13 cellular contexts compared by ENCODE assay signal in the genomic region with DNA sequence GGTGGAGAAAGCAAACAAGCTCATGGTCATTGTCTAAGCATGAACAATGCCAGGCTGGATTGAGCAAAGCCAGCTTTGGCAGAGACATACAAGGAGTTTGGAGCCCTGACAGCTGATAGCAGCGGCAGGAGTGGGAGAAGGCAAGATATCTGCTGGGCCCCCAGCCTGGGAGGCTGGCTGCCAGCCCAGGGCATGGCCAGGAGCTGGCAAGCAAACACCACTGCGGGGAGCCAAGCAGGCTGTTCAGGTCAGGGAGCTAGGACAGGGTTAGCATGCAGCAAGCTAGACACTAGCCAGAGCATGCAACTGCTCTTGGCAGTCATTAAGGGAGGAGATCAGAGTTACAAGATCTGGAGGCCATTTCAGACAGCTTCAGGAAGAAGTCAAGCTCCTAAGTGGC.
A peak's percentile ranks its signal among the peaks of the same experiment; 100 is the strongest.
DNase-seq lines count a peak whose midpoint lies in the region; ATAC-seq and TF ChIP-seq lines count a peak whose summit lies in the region.
"Had no signal": no experiment of that assay in that cellular context is flagged by ENCODE, and none has a peak within 500 bp of the region (broad histone marks: within the 10 kb centered on the region; RNA-seq: fewer than 3 reads in every experiment).

No MANE protein-coding gene starts in this region.

- CTCF ChIA-PET in SK-N-SH (lab: Yijun Ruan, JAX): interaction anchor here (0.7 to 4.1 kb wide), 9 partner anchors 9 to 721 kb away, joined by 3 to 34 read pairs (median 4); no protein-coding TSS in a partner anchor

- ATAC-seq in left colon (peak; percentile 79), GM21825 (IDR thresholded peaks at IDR 0.05; ENCODE audit: unreplicated experiment) (no peak)

- intact Hi-C loops in left colon (cut with DNase I, micrococcal nuclease): no loop called here

- H3K27me3 ChIP-seq in SK-N-SH (ENCODE audit: insufficient read depth): no peaks in the 10 kb centered on the region
- no peaks in the 10 kb centered on the region for H3K27me3 ChIP-seq in smooth muscle cell (ENCODE audit: low read depth)
- H3K27me3 ChIP-seq: sigmoid colon had no signal

- H2AFZ ChIP-seq in SK-N-SH (ENCODE audit: low read depth): no peak overlapping the region
- peak overlapping the region; percentile 15 for H2AFZ ChIP-seq in smooth muscle cell (ENCODE audit: low read depth)

- H3K9me2 ChIP-seq in SK-N-SH: no peaks in the 10 kb centered on the region

- WGBS in SK-N-SH (ENCODE audit: low lambda C conversion rate): 11% methylated on average over 1 of the region's 2 CpGs
- 47% methylated on average over 2 of the region's 2 CpGs for WGBS in smooth muscle cell (ENCODE audit: low lambda C conversion rate)

- H3F3A ChIP-seq in SK-N-SH (replicated peaks; ENCODE audit: insufficient read depth): peaks cover 24% of the 10 kb centered on the region
- H3F3A ChIP-seq in smooth muscle cell (ENCODE audit: low read depth): peaks cover 19% of the 10 kb centered on the region

- H3K4me3 ChIP-seq in SK-N-SH (ENCODE audit: low read depth in 2 of 2, low read length in 1 of 2): no peak overlapping the region
- no peak overlapping the region for H3K4me3 ChIP-seq in smooth muscle cell
- H3K4me3 ChIP-seq: sigmoid colon had no signal

- H3K9me3 ChIP-seq in SK-N-SH: 0 out of 2 replicates have a peak, but pooled peaks cover 4% of the 10 kb centered on the region
- H3K9me3 ChIP-seq in smooth muscle cell (replicated peaks; ENCODE audit: low read depth): no peaks in the 10 kb centered on the region
- H3K9me3 ChIP-seq: sigmoid colon had no signal

- H3K79me2 ChIP-seq in SK-N-SH (ENCODE audit: insufficient read depth) (no peaks in the 10 kb centered on the region), smooth muscle cell (ENCODE audit: low read depth) (no peaks in the 10 kb centered on the region)

- peak; percentile 11 to 26; a peak in 2 of 4 replicates for TF ChIP-seq EP300 in SK-N-SH (IDR thresholded peaks at IDR 0.05; ENCODE audit: borderline replicate concordance in 1 of 2, low read depth in 1 of 2, low read length in 1 of 2)

- H3K27ac ChIP-seq in SK-N-SH (ENCODE audit: low read depth in 2 of 2, low read length in 1 of 2) (peak overlapping the region in 1 of 2 experiments; percentile 90; a peak in 2 of 4 replicates), smooth muscle cell (ENCODE audit: low read depth) (peak overlapping the region; percentile 97)
- H3K27ac ChIP-seq: sigmoid colon had no signal

- POLR2A ChIA-PET in SK-N-SH (lab: Yijun Ruan, JAX): no interaction called here

- H3K4me2 ChIP-seq in SK-N-SH (peak overlapping the region; percentile 23; the same call in 1 of the 2 replicates), smooth muscle cell (peak overlapping the region; percentile 14)

- peak; percentile 98 for DNase-seq in NCI-H1092 treated with DMSO at 0.1 percent for 48 hours (lab: John Stamatoyannopoulos, UW)
- peak; percentile 48 for DNase-seq in SK-N-SH
- peak; percentile 25 to 37 for DNase-seq in left colon
- no peak for DNase-seq in smooth muscle cell (lab: John Stamatoyannopoulos, UW; ENCODE audit: unreplicated experiment)
- DNase-seq in T-helper 2 cell: no peak
- DNase-seq in GDM1 (lab: John Stamatoyannopoulos, UW): no peak
- no peak for DNase-seq in effector CD8-positive, alpha-beta T cell (lab: John Stamatoyannopoulos, UW)
- DNase-seq: activated naive CD4-positive, alpha-beta T cell; CD4-positive, CD25-positive, alpha-beta regulatory T cell; NCI-H526 treated with DMSO at 0.1 percent for 48 hours; sigmoid colon; SW 1271 had no signal

- H3K9ac ChIP-seq in SK-N-SH: peak overlapping the region; percentile 16; the same call in 1 of the 2 replicates
- no peak overlapping the region for H3K9ac ChIP-seq in smooth muscle cell (ENCODE audit: low read depth)

- H4K20me1 ChIP-seq in SK-N-SH (ENCODE audit: insufficient read depth): no peaks in the 10 kb centered on the region
- no peaks in the 10 kb centered on the region for H4K20me1 ChIP-seq in smooth muscle cell (ENCODE audit: low read depth)

- peaks cover 7 to 28% of the 10 kb centered on the region in 2 experiments; a peak in 2 of 4 replicates for H3K4me1 ChIP-seq in SK-N-SH (ENCODE audit: control insufficient read depth in 1 of 2, insufficient read depth in 2 of 2, low read depth in 1 of 2, low read length in 1 of 2)
- peaks cover 9% of the 10 kb centered on the region for H3K4me1 ChIP-seq in smooth muscle cell (ENCODE audit: low read depth)

- no peak for TF ChIP-seq RAD21 in SK-N-SH (IDR thresholded peaks at IDR 0.05; ENCODE audit: low read length)

- TF ChIP-seq CTCF in SK-N-SH (IDR thresholded peaks at IDR 0.05): no peak
- TF ChIP-seq CTCF in smooth muscle cell (IDR thresholded peaks at IDR 0.05; ENCODE audit: borderline replicate concordance, insufficient read depth, poor library complexity, severe bottlenecking): no peak

- H3K36me3 ChIP-seq in SK-N-SH (replicated peaks in 1 of 2; ENCODE audit: control insufficient read depth in 1 of 2, insufficient read depth in 2 of 2, low read length in 1 of 2) (no peaks in the 10 kb centered on the region), smooth muscle cell (ENCODE audit: low read depth) (no peaks in the 10 kb centered on the region)
- H3K36me3 ChIP-seq: sigmoid colon had no signal

TF ChIP-seq in SK-N-SH, 30 proteins besides CTCF, POLR2A, EP300 and RAD21:
- no peak for TF ChIP-seq RXRA (IDR thresholded peaks at IDR 0.05; ENCODE audit: borderline replicate concordance, low read depth)
- TF ChIP-seq NFIC (IDR thresholded peaks at IDR 0.05; ENCODE audit: borderline replicate concordance): peak; percentile 56; the same call in 1 of the 2 replicates
- 0 out of 2 replicates have a peak, but pooled peaks have one; percentile 34 for TF ChIP-seq TCF12 (IDR thresholded peaks at IDR 0.05)
- TF ChIP-seq RCOR1 (IDR thresholded peaks at IDR 0.05; ENCODE audit: low read length): 0 out of 2 replicates have a peak, but pooled peaks have one; percentile 23
- TF ChIP-seq, protein P1, sequence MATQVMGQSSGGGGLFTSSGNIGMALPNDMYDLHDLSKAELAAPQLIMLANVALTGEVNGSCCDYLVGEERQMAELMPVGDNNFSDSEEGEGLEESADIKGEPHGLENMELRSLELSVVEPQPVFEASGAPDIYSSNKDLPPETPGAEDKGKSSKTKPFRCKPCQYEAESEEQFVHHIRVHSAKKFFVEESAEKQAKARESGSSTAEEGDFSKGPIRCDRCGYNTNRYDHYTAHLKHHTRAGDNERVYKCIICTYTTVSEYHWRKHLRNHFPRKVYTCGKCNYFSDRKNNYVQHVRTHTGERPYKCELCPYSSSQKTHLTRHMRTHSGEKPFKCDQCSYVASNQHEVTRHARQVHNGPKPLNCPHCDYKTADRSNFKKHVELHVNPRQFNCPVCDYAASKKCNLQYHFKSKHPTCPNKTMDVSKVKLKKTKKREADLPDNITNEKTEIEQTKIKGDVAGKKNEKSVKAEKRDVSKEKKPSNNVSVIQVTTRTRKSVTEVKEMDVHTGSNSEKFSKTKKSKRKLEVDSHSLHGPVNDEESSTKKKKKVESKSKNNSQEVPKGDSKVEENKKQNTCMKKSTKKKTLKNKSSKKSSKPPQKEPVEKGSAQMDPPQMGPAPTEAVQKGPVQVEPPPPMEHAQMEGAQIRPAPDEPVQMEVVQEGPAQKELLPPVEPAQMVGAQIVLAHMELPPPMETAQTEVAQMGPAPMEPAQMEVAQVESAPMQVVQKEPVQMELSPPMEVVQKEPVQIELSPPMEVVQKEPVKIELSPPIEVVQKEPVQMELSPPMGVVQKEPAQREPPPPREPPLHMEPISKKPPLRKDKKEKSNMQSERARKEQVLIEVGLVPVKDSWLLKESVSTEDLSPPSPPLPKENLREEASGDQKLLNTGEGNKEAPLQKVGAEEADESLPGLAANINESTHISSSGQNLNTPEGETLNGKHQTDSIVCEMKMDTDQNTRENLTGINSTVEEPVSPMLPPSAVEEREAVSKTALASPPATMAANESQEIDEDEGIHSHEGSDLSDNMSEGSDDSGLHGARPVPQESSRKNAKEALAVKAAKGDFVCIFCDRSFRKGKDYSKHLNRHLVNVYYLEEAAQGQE (IDR thresholded peaks at IDR 0.05; ENCODE audit: low read depth, low read length): no peak
- no peak for TF ChIP-seq POLR2AphosphoS5 (IDR thresholded peaks at IDR 0.05; ENCODE audit: low read depth, low read length)

Comparison
In these comparisons a context has a peak if more than half of its experiments do, and no peak if none do; other contexts are left out.
1. DNase-seq: peak in NCI-H1092 treated with DMSO at 0.1 percent for 48 hours (single experiment), SK-N-SH (single experiment) and left colon (2 of 2); none in smooth muscle cell (single experiment), T-helper 2 cell (0 of 5), GDM1 (single experiment) and effector CD8-positive, alpha-beta T cell (single experiment).